Comparison of ENCODE assay signal across 7 cellular contexts in genomic region chr1:185257116-185257946, GRCh38. TPM values are rescaled to one million over a fixed set of nuclear protein-coding genes. Genes with fewer than 3 reads are reported as not detected.
DNase-seq lines count a peak whose midpoint lies in the region; TF ChIP-seq lines count a peak whose summit lies in the region.
"Not testable (repeated sequence)": the region's sequence is repeated elsewhere in the genome, so short reads cannot be mapped to it uniquely, and the experiment has no call there.

No MANE protein-coding gene starts in this region.

- not testable (repeated sequence) for H3K36me3 ChIP-seq in HUES6 (ENCODE audit: control insufficient read depth, insufficient read depth, low read length); SK-N-SH (replicated peaks in 1 of 2; ENCODE audit: control insufficient read depth in 1 of 2, insufficient read depth in 2 of 2, low read length in 1 of 2); iPS-18a (ENCODE audit: control insufficient read depth, low read depth, low read length)

- not testable (repeated sequence) for H3K9me2 ChIP-seq in SK-N-SH

- H3K4me1 Mint-ChIP-seq in activated naive CD8-positive, alpha-beta T cell (ENCODE audit: low read depth): peaks cover 19% of the 10 kb centered on the region

- not testable (repeated sequence) for TF ChIP-seq CTCF in SK-N-SH (IDR thresholded peaks at IDR 0.05)

- TF ChIP-seq EP300 in SK-N-SH (IDR thresholded peaks at IDR 0.05; ENCODE audit: borderline replicate concordance in 1 of 2, low read depth in 1 of 2, low read length in 1 of 2): not testable (repeated sequence)

- not testable (repeated sequence) for H3K9me3 ChIP-seq in HUES6 (ENCODE audit: control insufficient read depth, insufficient read depth, low read depth, low read length); SK-N-SH; iPS-18a (ENCODE audit: control insufficient read depth, low read depth, low read length)

- H3K27ac Mint-ChIP-seq in activated naive CD8-positive, alpha-beta T cell: not testable (repeated sequence)

- DNase-seq in DMS53 (lab: John Stamatoyannopoulos, UW): peak; percentile 70
- DNase-seq in NCI-H2227 (lab: John Stamatoyannopoulos, UW; ENCODE audit: unreplicated experiment): peak; percentile 47
- not testable (repeated sequence) for DNase-seq in SK-N-SH
- DNase-seq in activated CD4-positive, alpha-beta T cell treated with anti-CD3 and anti-CD28 coated beads, Interleukin-2, amount 50 U/mL, for 1 hour: peak; percentile 5

- not testable (repeated sequence) for H3K9me3 Mint-ChIP-seq in activated naive CD8-positive, alpha-beta T cell (ENCODE audit: low read depth)

- H3K27me3 Mint-ChIP-seq in activated naive CD8-positive, alpha-beta T cell: not testable (repeated sequence)

- H3K27ac ChIP-seq in HUES6 (ENCODE audit: low read depth, low read length); iPS-18a (ENCODE audit: low read length): not testable (repeated sequence)
- H3K27ac ChIP-seq in SK-N-SH (ENCODE audit: low read depth in 2 of 2, low read length in 1 of 2): peak overlapping the region; percentile 6 to 78; a peak in 3 of 4 replicates

- not testable (repeated sequence) for H4K20me1 ChIP-seq in SK-N-SH (ENCODE audit: insufficient read depth)

- peaks cover 14% of the 10 kb centered on the region for H3K36me3 Mint-ChIP-seq in activated naive CD8-positive, alpha-beta T cell

- H3K27me3 ChIP-seq in HUES6 (ENCODE audit: control insufficient read depth, insufficient read depth, low read length); SK-N-SH (ENCODE audit: insufficient read depth); iPS-18a (ENCODE audit: control insufficient read depth, insufficient read depth, low read length): not testable (repeated sequence)

- not testable (repeated sequence) for H3K4me1 ChIP-seq in HUES6 (ENCODE audit: control insufficient read depth, insufficient read depth, low read length); iPS-18a (ENCODE audit: control insufficient read depth, low read depth, low read length)
- peaks cover 9 to 14% of the 10 kb centered on the region in 2 experiments; a peak in 2 of 4 replicates for H3K4me1 ChIP-seq in SK-N-SH (ENCODE audit: control insufficient read depth in 1 of 2, insufficient read depth in 2 of 2, low read depth in 1 of 2, low read length in 1 of 2)

- H3K4me2 ChIP-seq in SK-N-SH: peak overlapping the region; percentile 43

- H3K4me3 ChIP-seq in HUES6 (ENCODE audit: low read depth, low read length): peak overlapping the region; percentile 53
- peak overlapping the region; percentile 50 to 54; a peak in 3 of 4 replicates for H3K4me3 ChIP-seq in SK-N-SH (ENCODE audit: low read depth in 2 of 2, low read length in 1 of 2)
- not testable (repeated sequence) for H3K4me3 ChIP-seq in iPS-18a (ENCODE audit: low read length)

- H2AFZ ChIP-seq in SK-N-SH (ENCODE audit: low read depth): peak overlapping the region; percentile 68; the same call in 1 of the 2 replicates

- not testable (repeated sequence) for TF ChIP-seq RAD21 in SK-N-SH (IDR thresholded peaks at IDR 0.05; ENCODE audit: low read length)

- not testable (repeated sequence) for H3K79me2 ChIP-seq in SK-N-SH (ENCODE audit: insufficient read depth)

- CTCF ChIA-PET in SK-N-SH (lab: Yijun Ruan, JAX): not testable (repeated sequence)

- not testable (repeated sequence) for H3F3A ChIP-seq in SK-N-SH (replicated peaks; ENCODE audit: insufficient read depth)

- H3K4me3 Mint-ChIP-seq in activated naive CD8-positive, alpha-beta T cell: peak overlapping the region; percentile 30

- POLR2A ChIA-PET in SK-N-SH (lab: Yijun Ruan, JAX): interaction anchor here (1.2 kb wide), 1 partner anchor 60 kb away, joined by 3 read pairs; the partner anchor contains the start of gene IVNS1ABP

- WGBS in SK-N-SH (ENCODE audit: low lambda C conversion rate): 15% methylated on average over 7 of the region's 32 CpGs

- H3K9ac ChIP-seq in HUES6 (ENCODE audit: low read length): peak overlapping the region; percentile 78
- peak overlapping the region; percentile 61; the same call in 1 of the 2 replicates for H3K9ac ChIP-seq in SK-N-SH
- H3K9ac ChIP-seq in iPS-18a (ENCODE audit: low read length): peak overlapping the region; percentile 32

TF ChIP-seq in SK-N-SH, 30 proteins besides CTCF, POLR2A, EP300 and RAD21:
- TF ChIP-seq NFIC (IDR thresholded peaks at IDR 0.05; ENCODE audit: borderline replicate concordance): 0 out of 2 replicates have a peak, but pooled peaks have one; percentile 24
TF ChIP-seq in SK-N-SH: peak in this region for 1; not testable (repeated sequence) for 29.

RNA-seq across cellular contexts. Expression of gene IVNS1ABP, which starts 59.7 kb away (rescaled TPM):
- 24.5 and 31.5 TPM in 2 replicates for polyA plus RNA-seq in SK-N-SH (2012; rRNA removed)
- 24.5 and 29.6 TPM in 2 replicates for polyA plus RNA-seq in SK-N-SH (2012; cell fraction: cytosol; rRNA removed)
- polyA plus RNA-seq in SK-N-SH (2012; cell fraction: nucleus; rRNA removed): 72.1 and 91.2 TPM in 2 replicates
